12 cellular contexts compared by ENCODE assay signal in genomic region chr4:176883108-176883550, GRCh38.
DNase-seq lines count a peak whose midpoint lies in the region; TF ChIP-seq lines count a peak whose summit lies in the region.
"Had no signal": no experiment of that assay in that cellular context is flagged by ENCODE, and none has a peak within 500 bp of the region (broad histone marks: within the 10 kb centered on the region; RNA-seq: fewer than 3 reads in every experiment).

No MANE protein-coding gene starts in this region.

- no peaks in the 10 kb centered on the region for H3K36me3 ChIP-seq in brain microvascular endothelial cell (replicated peaks)
- no peaks in the 10 kb centered on the region for H3K36me3 ChIP-seq in OCI-LY7 (ENCODE audit: insufficient read depth, low read length)
- H3K36me3 ChIP-seq: prostate gland had no signal

- DNase-seq in H4 (ENCODE audit: low spot score) (peak; percentile 77), NCI-H69 (lab: John Stamatoyannopoulos, UW) (peak; percentile 64), brain microvascular endothelial cell (peak; percentile 22), non-pigmented ciliary epithelial cell (ENCODE audit: low read depth) (peak; percentile 15), NOMO-1 treated with DMSO at 0.1 percent for 48 hours (lab: John Stamatoyannopoulos, UW; ENCODE audit: unreplicated experiment) (no peak), OCI-LY7 (ENCODE audit: low spot score) (no peak), NCI-H1048 (lab: John Stamatoyannopoulos, UW) (no peak)
- DNase-seq: activated naive CD4-positive, alpha-beta T cell treated with anti-CD3 and anti-CD28 coated beads for 36 hours; central memory CD4-positive, alpha-beta T cell; OCI-M1; stimulated activated CD4-positive, alpha-beta T cell treated with anti-CD3 and anti-CD28 coated beads, Interleukin-1b, Interleukin-23, amount 100 ng/mL, for 48 hours had no signal

- no peak overlapping the region for H3K4me2 ChIP-seq in OCI-LY7 (ENCODE audit: low read length)

- peak overlapping the region; percentile 73 for H3K27ac ChIP-seq in brain microvascular endothelial cell
- H3K27ac ChIP-seq in OCI-LY7 (ENCODE audit: low read depth, low read length, poor library complexity, severe bottlenecking), result no peak overlapping the region
- H3K27ac ChIP-seq: prostate gland had no signal

- H3K9me2 ChIP-seq in OCI-LY7 (ENCODE audit: insufficient read depth, low read length), result no peaks in the 10 kb centered on the region

- POLR2A ChIA-PET in OCI-LY7 (lab: Charles Lee), result interaction anchor here (0.7 kb wide), 1 partner anchor 1393 kb away, joined by 3 read pairs; no protein-coding TSS in a partner anchor

- no peaks in the 10 kb centered on the region for H3K4me1 ChIP-seq in OCI-LY7 (ENCODE audit: insufficient read depth, low read length, poor library complexity, severe bottlenecking)
- H3K4me1 ChIP-seq: prostate gland had no signal

- BruUV-seq in OCI-LY7 (replicated peaks; lab: Mats Ljungman, UMichigan), result no TSS peak

- intact Hi-C loops in OCI-LY7 (cut with micrococcal nuclease; ENCODE audit: unreplicated experiment), result no loop called here

- CTCF ChIA-PET in OCI-LY7 (lab: Charles Lee; ENCODE audit: unreplicated experiment), result no interaction called here

- TF ChIP-seq CTCF in brain microvascular endothelial cell (IDR thresholded peaks at IDR 0.05; ENCODE audit: low read depth, low read length, missing control alignments), result no peak
- TF ChIP-seq CTCF in OCI-LY7 (conservative IDR thresholded peaks at IDR 0.05; ENCODE audit: low read length), result no peak

- H2AFZ ChIP-seq in OCI-LY7 (ENCODE audit: low read length), result no peak overlapping the region

- H3K27me3 ChIP-seq in brain microvascular endothelial cell (replicated peaks), result no peaks in the 10 kb centered on the region

- H3K4me3 ChIP-seq in brain microvascular endothelial cell (ENCODE audit: low read depth, low read length) (peak overlapping the region; percentile 20), OCI-LY7 (ENCODE audit: low read depth, low read length, poor library complexity, severe bottlenecking) (no peak overlapping the region)
- H3K4me3 ChIP-seq: prostate gland had no signal

- in situ Hi-C loops in brain microvascular endothelial cell (cut with HindIII; ENCODE audit: low pct_ligation_motif_present, low sequenced_read_pairs), result no loop called here

- H4K20me1 ChIP-seq in OCI-LY7 (ENCODE audit: insufficient read depth, low read length), result no peaks in the 10 kb centered on the region

- no peaks in the 10 kb centered on the region for H3K79me2 ChIP-seq in OCI-LY7 (ENCODE audit: insufficient read depth, low read depth, low read length)

- no peaks in the 10 kb centered on the region for H3K9me3 ChIP-seq in OCI-LY7 (ENCODE audit: low read length)
- H3K9me3 ChIP-seq: prostate gland had no signal

Comparison
In these comparisons a context has a peak if more than half of its experiments do, and no peak if none do; other contexts are left out.
1. DNase-seq: peak in H4 (single experiment), NCI-H69 (single experiment), brain microvascular endothelial cell (single experiment) and non-pigmented ciliary epithelial cell (single experiment); none in NOMO-1 treated with DMSO at 0.1 percent for 48 hours (single experiment), OCI-LY7 (single experiment) and NCI-H1048 (single experiment).